In genomic region chr12:57182918-57183575, GRCh38 we compare ENCODE assay signal across 8 cellular contexts. TPM values are rescaled to one million over a fixed set of nuclear protein-coding genes. Genes with fewer than 3 reads are reported as not detected.
DNase-seq lines count a peak whose midpoint lies in the region; ATAC-seq and TF ChIP-seq lines count a peak whose summit lies in the region.

No MANE protein-coding gene starts in this region.

- no peak for TF ChIP-seq POLR2A in body of pancreas (IDR thresholded peaks at IDR 0.05)

- no peaks in the 10 kb centered on the region for H3K4me1 ChIP-seq in body of pancreas

- no peak overlapping the region for H3K4me3 ChIP-seq in body of pancreas

- H3K27ac ChIP-seq in body of pancreas: no peak overlapping the region

- 33 to 42% methylated on average over 13 of the region's 13 CpGs for WGBS in body of pancreas, 2 donors

- peak; percentile 75 to 93 (median 89) for TF ChIP-seq CTCF in body of pancreas (IDR thresholded peaks at IDR 0.05)

- ATAC-seq in HG02938 (IDR thresholded peaks at IDR 0.05; ENCODE audit: unreplicated experiment) (peak; percentile 74), body of pancreas (peak; percentile 93)

- intact Hi-C loops in body of pancreas (cut with DNase I): no loop called here

- H3K36me3 ChIP-seq in body of pancreas (replicated peaks in 1 of 2; ENCODE audit: insufficient read depth in 1 of 2, low read depth in 2 of 2): no peaks in the 10 kb centered on the region

- DNase-seq in SIG-M5 treated with dmso at 0.1 percent for 504 hours (lab: John Stamatoyannopoulos, UW; ENCODE audit: unreplicated experiment) (peak; percentile 66), SIG-M5 (lab: John Stamatoyannopoulos, UW) (no peak), NCI-H187 (lab: John Stamatoyannopoulos, UW) (peak; percentile 51 to 80), UCSD-AML1 (lab: John Stamatoyannopoulos, UW; ENCODE audit: unreplicated experiment) (peak; percentile 64), body of pancreas (peak; percentile 81 to 89 (median 86)), inferior parietal cortex (ENCODE audit: extremely low spot score) (peak; percentile 74)
- DNase-seq in stimulated activated CD4-positive, alpha-beta T cell treated with anti-CD3 and anti-CD28 coated beads, Interleukin-2, amount 100 ng/mL, for 24 hours: peak; percentile 88

- H3K9me3 ChIP-seq in body of pancreas: no peaks in the 10 kb centered on the region

- H3K27me3 ChIP-seq in body of pancreas: no peaks in the 10 kb centered on the region

RNA-seq across cellular contexts. Expression of gene NXPH4, which starts 33.5 kb away (rescaled TPM):
- total RNA-seq in body of pancreas: 1 to 10 TPM; 2.9 to 4.6 TPM

RNA-seq across cellular contexts. Expression of gene LRP1-AS, which starts 35.6 kb away (rescaled TPM):
- not detected for total RNA-seq in body of pancreas

RNA-seq across cellular contexts. Expression of gene SHMT2, which starts 46.5 kb away (rescaled TPM):
- total RNA-seq in body of pancreas: 10 to 100 TPM; 47.7 to 77.5 TPM

RNA-seq across cellular contexts. Expression of gene LRP1, which starts 54.8 kb away (rescaled TPM):
- 100 to 1,000 TPM in 1 of 2 donors, 10 to 100 TPM in 1; 61.2 to 162 TPM for total RNA-seq in body of pancreas
